ENCODE assay signal across 1 cellular context in the genomic region with DNA sequence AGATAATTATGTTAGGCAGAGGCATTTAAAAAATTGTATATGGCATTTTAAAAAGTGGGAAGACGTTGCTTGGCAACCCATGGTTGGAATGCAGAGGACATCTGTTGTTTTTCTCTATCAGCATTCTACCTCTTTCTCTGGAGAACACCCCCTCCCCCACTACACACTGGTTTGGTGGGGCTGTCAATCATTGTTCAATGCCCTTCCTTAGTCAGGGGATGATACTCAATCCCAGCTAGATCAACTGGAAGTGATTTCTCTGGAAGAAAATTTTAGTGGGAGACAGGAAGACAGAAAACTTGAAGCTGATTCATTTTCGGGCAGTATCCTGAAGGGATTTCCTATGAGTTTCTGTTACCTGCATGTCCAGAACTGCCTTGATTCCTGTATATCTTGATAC.
A peak's percentile ranks its signal among the peaks of the same experiment; 100 is the strongest.
TF ChIP-seq lines count a peak whose summit lies in the region.

No MANE protein-coding gene starts in this region.

TF ChIP-seq in K562, 482 proteins besides CTCF, POLR2A, EP300 and RAD21:
- TF ChIP-seq ZMIZ1 (IDR thresholded peaks at IDR 0.05; ENCODE audit: low read depth in 2 of 2, low read length in 2 of 2) (no peak), CCAR2 (IDR thresholded peaks at IDR 0.05; ENCODE audit: low read depth, low read length) (no peak), KHSRP (IDR thresholded peaks at IDR 0.05) (no peak), HINFP (tag; conservative IDR thresholded peaks at IDR 0.05; ENCODE audit: low read depth) (no peak), FOXJ3 (CRISPR knock-in tag; IDR thresholded peaks at IDR 0.05) (no peak), SP2 (IDR thresholded peaks at IDR 0.05; ENCODE audit: extremely low read depth, low read depth, low read length, poor library complexity, severe bottlenecking) (no peak), PKNOX1 (IDR thresholded peaks at IDR 0.05) (peak; percentile 89), HNRNPH1 (optimal IDR thresholded peaks at IDR 0.05; ENCODE audit: low read depth, low read length) (no peak), ZBTB33 (CRISPR knock-in tag; IDR thresholded peaks at IDR 0.05) (no peak), NR1H2 (CRISPR knock-in tag; IDR thresholded peaks at IDR 0.05) (no peak), ZNF584 (CRISPR knock-in tag; IDR thresholded peaks at IDR 0.05; ENCODE audit: low read depth) (no peak), BCL6 (CRISPR knock-in tag; IDR thresholded peaks at IDR 0.05) (no peak), PBX2 (CRISPR knock-in tag; IDR thresholded peaks at IDR 0.05; ENCODE audit: low read depth) (0 out of 2 replicates have a peak, but pooled peaks have one; percentile 22), PBX2 (tag; conservative IDR thresholded peaks at IDR 0.05; ENCODE audit: low read depth) (peak; percentile 69), NFRKB (IDR thresholded peaks at IDR 0.05; ENCODE audit: low read depth) (no peak), NR2F6 (CRISPR knock-in tag; IDR thresholded peaks at IDR 0.05) (no peak), TARDBP (IDR thresholded peaks at IDR 0.05) (no peak), RFX1 (IDR thresholded peaks at IDR 0.05) (peak; percentile 46; the same call in 1 of the 2 replicates), ZNF384 (IDR thresholded peaks at IDR 0.05; ENCODE audit: low read depth, low read length) (no peak), PPARD (CRISPR knock-in tag; IDR thresholded peaks at IDR 0.05) (no peak)
- TF ChIP-seq, protein P1, sequence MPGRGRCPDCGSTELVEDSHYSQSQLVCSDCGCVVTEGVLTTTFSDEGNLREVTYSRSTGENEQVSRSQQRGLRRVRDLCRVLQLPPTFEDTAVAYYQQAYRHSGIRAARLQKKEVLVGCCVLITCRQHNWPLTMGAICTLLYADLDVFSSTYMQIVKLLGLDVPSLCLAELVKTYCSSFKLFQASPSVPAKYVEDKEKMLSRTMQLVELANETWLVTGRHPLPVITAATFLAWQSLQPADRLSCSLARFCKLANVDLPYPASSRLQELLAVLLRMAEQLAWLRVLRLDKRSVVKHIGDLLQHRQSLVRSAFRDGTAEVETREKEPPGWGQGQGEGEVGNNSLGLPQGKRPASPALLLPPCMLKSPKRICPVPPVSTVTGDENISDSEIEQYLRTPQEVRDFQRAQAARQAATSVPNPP (IDR thresholded peaks at IDR 0.05; ENCODE audit: borderline replicate concordance, insufficient read depth, insufficient read length) = no peak
